Comparison of ENCODE assay signal across 27 cellular contexts in the genomic region with DNA sequence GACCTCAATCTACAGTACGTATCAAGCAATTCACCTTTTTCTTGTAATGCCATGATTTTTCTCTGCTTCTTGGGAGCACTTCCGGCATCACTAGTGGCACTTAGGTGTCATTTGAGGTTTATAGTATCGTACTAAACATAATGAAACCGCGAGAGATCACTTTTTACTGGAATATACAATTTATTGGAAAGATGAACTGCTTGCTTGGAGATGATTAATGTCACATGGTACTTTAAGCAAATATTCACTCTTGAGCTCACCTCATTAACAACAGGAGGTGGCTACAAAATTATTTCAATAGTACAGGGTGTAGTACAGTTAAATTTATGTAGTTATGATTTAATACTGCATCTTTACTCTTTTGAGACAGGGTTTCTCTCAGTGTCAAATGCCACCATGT. TPM values are rescaled to one million over a fixed set of nuclear protein-coding genes. Genes with fewer than 3 reads are reported as not detected.
DNase-seq lines count a peak whose midpoint lies in the region; ATAC-seq and TF ChIP-seq lines count a peak whose summit lies in the region.
"Had no signal": no experiment of that assay in that cellular context is flagged by ENCODE, and none has a peak within 500 bp of the region (broad histone marks: within the 10 kb centered on the region; RNA-seq: fewer than 3 reads in every experiment).

No MANE protein-coding gene starts in this region.

- no peaks in the 10 kb centered on the region for H3K9me3 Mint-ChIP-seq in memory B cell
- H3K9me3 Mint-ChIP-seq: activated CD4-positive, alpha-beta memory T cell treated with anti-CD3 and anti-CD28 coated beads, Interleukin-2, amount 10 ng/mL, durations not matched to agents 7 days and 5 days; CD8-positive, alpha-beta memory T cell; GM23338; IgD-negative memory B cell; naive B cell; type B pancreatic cell had no signal

- no peaks in the 10 kb centered on the region for H3K9me3 ChIP-seq in HEK293 (ENCODE audit: control insufficient read depth, insufficient read depth, low read depth, low read length)
- H3K9me3 ChIP-seq in psoas muscle: no peaks in the 10 kb centered on the region
- H3K9me3 ChIP-seq: esophagus muscularis mucosa had no signal

- no peak for TF ChIP-seq CTCF in HEK293 (tag by site-specific recombination; IDR thresholded peaks at IDR 0.05)
- TF ChIP-seq CTCF in psoas muscle (IDR thresholded peaks at IDR 0.05): no peak

- H3K27ac ChIP-seq in HEK293 (ENCODE audit: extremely low read depth, low read depth, low read length) (peak overlapping the region; percentile 20; the same call in 1 of the 2 replicates), psoas muscle (no peak overlapping the region)
- H3K27ac ChIP-seq: esophagus muscularis mucosa had no signal

- H3K36me3 ChIP-seq in HEK293 (ENCODE audit: control insufficient read depth in 2 of 2, insufficient read depth in 1 of 2, low read length in 2 of 2) (no peaks in the 10 kb centered on the region), psoas muscle (ENCODE audit: insufficient read depth in 1 of 2, low read depth in 1 of 2) (no peaks in the 10 kb centered on the region)
- H3K36me3 ChIP-seq: esophagus muscularis mucosa had no signal

- H3K27me3 ChIP-seq in psoas muscle (ENCODE audit: insufficient read depth in 3 of 3, low read length in 2 of 3): no peaks in the 10 kb centered on the region
- H3K27me3 ChIP-seq: esophagus muscularis mucosa had no signal

- ATAC-seq in memory B cell (ENCODE audit: low read depth) (no peak), left cardiac atrium (no peak), psoas muscle (no peak)
- ATAC-seq: GM23338 had no signal

- CTCF ChIA-PET in HEK293 (lab: Yijun Ruan, JAX): interaction anchor here (0.6 to 1.6 kb wide), 3 partner anchors 8 to 401 kb away, joined by 3 to 5 read pairs (median 4); no protein-coding TSS in a partner anchor

- intact Hi-C loops in left cardiac atrium (cut with DNase I) (no loop called here), psoas muscle (cut with DNase I) (no loop called here)

- DNase-seq in NCI-H2081 (lab: John Stamatoyannopoulos, UW): peak; percentile 7 to 57
- no peak for DNase-seq in NCI-H2081 treated with DMSO at 0.1 percent for 48 hours (lab: John Stamatoyannopoulos, UW)
- peak; percentile 60 for DNase-seq in NCI-H69 (lab: John Stamatoyannopoulos, UW)
- DNase-seq in memory B cell (ENCODE audit: low spot score in 2 of 2): no peak
- no peak for DNase-seq in left cardiac atrium
- no peak for DNase-seq in psoas muscle
- no peak for DNase-seq in activated effector memory CD4-positive, alpha-beta T cell treated with Interleukin-2 at 50 U/mL for 16 hours
- DNase-seq: activated CD4-positive, alpha-beta memory T cell treated with anti-CD3 and anti-CD28 coated beads, Interleukin-2, amount 10 ng/mL, durations not matched to agents 7 days and 5 days; activated CD4-positive, CD25-positive, alpha-beta regulatory T cell treated with anti-CD3 and anti-CD28 coated beads, Interleukin-2, amount 50 U/mL, for 72 hours; activated gamma-delta T cell treated with Interleukin-2 at 50 U/mL for 16 hours; activated T-cell treated with anti-CD3 and anti-CD28 coated beads for 4 hours; CD8-positive, alpha-beta memory T cell; effector memory CD4-positive, alpha-beta T cell; foreskin melanocyte; mesendoderm; naive B cell; NCI-H1930; NK-92 treated with Interleukin-12 subunit alpha and Interleukin-12 subunit beta, amount 100 ng/mL, for 24 hours; SIG-M5; small intestine; stimulated activated CD4-positive, alpha-beta T cell treated with anti-CD3 and anti-CD28 coated beads, Interleukin-2, amount 100 ng/mL, for 24 hours had no signal

- WGBS in psoas muscle, 3 donors: 92 to 95% (median 94%) methylated on average over 5 of the region's 5 CpGs

- H3K4me3 Mint-ChIP-seq in memory B cell: no peak overlapping the region
- H3K4me3 Mint-ChIP-seq: activated CD4-positive, alpha-beta memory T cell treated with anti-CD3 and anti-CD28 coated beads, Interleukin-2, amount 10 ng/mL, durations not matched to agents 7 days and 5 days; B cell; CD8-positive, alpha-beta memory T cell; GM23338; IgD-negative memory B cell; naive B cell; type B pancreatic cell had no signal

- peaks cover 34% of the 10 kb centered on the region for H3K4me1 Mint-ChIP-seq in memory B cell

- H3K4me1 ChIP-seq in HEK293 (ENCODE audit: control insufficient read depth, insufficient read depth, low read length) (peaks cover 11% of the 10 kb centered on the region), psoas muscle (no peaks in the 10 kb centered on the region)
- H3K4me1 ChIP-seq: esophagus muscularis mucosa had no signal

- H3K4me3 ChIP-seq in HEK293 (ENCODE audit: low read depth, low read length): no peak overlapping the region
- H3K4me3 ChIP-seq in psoas muscle: no peak overlapping the region
- H3K4me3 ChIP-seq: esophagus muscularis mucosa, GM23338 had no signal

- H3K27ac Mint-ChIP-seq in memory B cell: peak overlapping the region; percentile 21
- H3K27ac Mint-ChIP-seq: activated CD4-positive, alpha-beta memory T cell treated with anti-CD3 and anti-CD28 coated beads, Interleukin-2, amount 10 ng/mL, durations not matched to agents 7 days and 5 days; B cell; GM23338; type B pancreatic cell had no signal

- POLR2A ChIA-PET in HEK293 (lab: Yijun Ruan, JAX): interaction anchor here (1.1 kb wide), 1 partner anchor 11 kb away, joined by 6 read pairs; the partner anchor contains the start of gene FUT8

- H3K27me3 Mint-ChIP-seq in memory B cell: no peaks in the 10 kb centered on the region
- H3K27me3 Mint-ChIP-seq: activated CD4-positive, alpha-beta memory T cell treated with anti-CD3 and anti-CD28 coated beads, Interleukin-2, amount 10 ng/mL, durations not matched to agents 7 days and 5 days; B cell; CD8-positive, alpha-beta memory T cell; IgD-negative memory B cell; naive B cell; type B pancreatic cell had no signal

- peaks cover 24% of the 10 kb centered on the region for H3K36me3 Mint-ChIP-seq in memory B cell
- H3K36me3 Mint-ChIP-seq: naive B cell had no signal

TF ChIP-seq in HEK293, 187 proteins besides CTCF, POLR2A, EP300 and RAD21:
- TF ChIP-seq FEZF1 (tag by site-specific recombination; IDR thresholded peaks at IDR 0.05): peak; percentile 65; the same call in 1 of the 2 replicates
- TF ChIP-seq, protein P1, sequence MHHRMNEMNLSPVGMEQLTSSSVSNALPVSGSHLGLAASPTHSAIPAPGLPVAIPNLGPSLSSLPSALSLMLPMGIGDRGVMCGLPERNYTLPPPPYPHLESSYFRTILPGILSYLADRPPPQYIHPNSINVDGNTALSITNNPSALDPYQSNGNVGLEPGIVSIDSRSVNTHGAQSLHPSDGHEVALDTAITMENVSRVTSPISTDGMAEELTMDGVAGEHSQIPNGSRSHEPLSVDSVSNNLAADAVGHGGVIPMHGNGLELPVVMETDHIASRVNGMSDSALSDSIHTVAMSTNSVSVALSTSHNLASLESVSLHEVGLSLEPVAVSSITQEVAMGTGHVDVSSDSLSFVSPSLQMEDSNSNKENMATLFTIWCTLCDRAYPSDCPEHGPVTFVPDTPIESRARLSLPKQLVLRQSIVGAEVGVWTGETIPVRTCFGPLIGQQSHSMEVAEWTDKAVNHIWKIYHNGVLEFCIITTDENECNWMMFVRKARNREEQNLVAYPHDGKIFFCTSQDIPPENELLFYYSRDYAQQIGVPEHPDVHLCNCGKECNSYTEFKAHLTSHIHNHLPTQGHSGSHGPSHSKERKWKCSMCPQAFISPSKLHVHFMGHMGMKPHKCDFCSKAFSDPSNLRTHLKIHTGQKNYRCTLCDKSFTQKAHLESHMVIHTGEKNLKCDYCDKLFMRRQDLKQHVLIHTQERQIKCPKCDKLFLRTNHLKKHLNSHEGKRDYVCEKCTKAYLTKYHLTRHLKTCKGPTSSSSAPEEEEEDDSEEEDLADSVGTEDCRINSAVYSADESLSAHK (tag by site-specific recombination; IDR thresholded peaks at IDR 0.05): 0 out of 2 replicates have a peak, but pooled peaks have one; percentile 11
- no peak for TF ChIP-seq GLI2 (tag by site-specific recombination; IDR thresholded peaks at IDR 0.05; ENCODE audit: borderline replicate concordance, low read depth)
- TF ChIP-seq PRDM6 (tag by site-specific recombination; IDR thresholded peaks at IDR 0.05): peak; percentile 92
TF ChIP-seq in HEK293: peak in this region for 3.

RNA-seq across cellular contexts. Expression of gene FUT8, which starts 11.5 kb away (rescaled TPM):
- total RNA-seq in left cardiac atrium (10 to 100 TPM; 13.4 to 14.8 TPM), psoas muscle (1 to 10 TPM; 4.1 to 8.6 (median 6.7) TPM)
- 1 to 10 TPM; 3.2 to 7.4 (median 3.4) TPM for polyA plus RNA-seq in psoas muscle

Comparison
In these comparisons a context has a peak if more than half of its experiments do, and no peak if none do; other contexts are left out.
1. DNase-seq: peak in NCI-H2081 (2 of 2) and NCI-H69 (single experiment); none in NCI-H2081 treated with DMSO at 0.1 percent for 48 hours (single experiment), memory B cell (0 of 2), left cardiac atrium (single experiment), psoas muscle (0 of 2) and activated effector memory CD4-positive, alpha-beta T cell treated with Interleukin-2 at 50 U/mL for 16 hours (single experiment).